8 cellular contexts compared by ENCODE assay signal in the genomic region with DNA sequence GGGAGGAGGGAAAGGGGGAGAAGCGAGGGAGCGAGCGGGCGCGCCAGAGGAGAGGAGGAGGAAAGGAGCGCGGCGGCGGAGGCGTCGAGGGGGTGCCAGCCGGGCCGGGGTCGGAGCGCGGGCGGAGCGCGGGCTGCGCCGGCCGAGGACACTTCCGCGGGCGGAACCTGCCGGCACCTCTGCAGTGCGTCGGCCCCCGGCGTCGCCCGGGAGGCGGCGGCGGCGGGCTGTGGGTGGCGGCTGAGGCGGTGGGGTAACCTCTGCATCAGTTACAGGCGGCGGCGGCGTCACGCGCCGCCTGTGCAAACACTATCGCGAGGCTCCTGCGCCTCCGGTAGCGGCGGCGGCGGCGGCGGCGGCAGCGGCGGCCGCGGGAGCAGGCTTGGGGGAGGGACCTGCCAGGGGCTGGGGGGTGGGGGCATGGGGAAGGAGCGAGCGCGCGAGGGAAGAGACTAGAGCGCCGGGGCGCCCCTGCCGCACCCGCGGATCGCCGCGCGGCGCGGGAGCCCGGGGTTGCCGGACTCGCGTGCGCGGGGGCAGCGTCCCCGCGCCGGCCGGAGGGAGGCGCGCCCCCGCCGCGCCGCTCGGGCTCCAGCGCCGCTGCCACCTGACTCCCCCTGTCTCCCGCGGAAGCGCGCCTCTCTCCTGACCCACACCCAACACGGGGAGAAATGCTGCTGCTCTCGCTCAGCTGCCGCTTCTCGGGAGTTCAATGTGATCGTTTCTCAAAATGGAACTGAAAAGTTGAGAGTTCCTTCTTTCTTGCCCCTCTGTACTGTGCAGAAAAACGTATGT. TPM values are rescaled to one million over a fixed set of nuclear protein-coding genes. Genes with fewer than 3 reads are reported as not detected.
DNase-seq lines count a peak whose midpoint lies in the region; ATAC-seq and TF ChIP-seq lines count a peak whose summit lies in the region.

A gene (minus strand): TSS at position 264 of the 795 bp plus-strand sequence. CDS start 465 bp downstream, outside the sequence.

- peak; percentile 24 for TF ChIP-seq CTCF in IMR-90 (conservative IDR thresholded peaks at IDR 0.05; ENCODE audit: low read depth, low read length)

- H2BK20ac ChIP-seq in IMR-90 (ENCODE audit: low read depth, low read length) = no peak within 1 kb of the TSS

- peak within 1 kb of the TSS; percentile 96 for H3K14ac ChIP-seq in IMR-90 (replicated peaks; ENCODE audit: low read depth, low read length)

- peak within 1 kb of the TSS; percentile 90; the same call in 1 of the 2 replicates for H3K56ac ChIP-seq in IMR-90 (ENCODE audit: extremely low read depth, insufficient read depth, low read length)

- peak within 1 kb of the TSS; percentile 87 for H3K18ac ChIP-seq in IMR-90 (ENCODE audit: low read depth, low read length)

- peak within 1 kb of the TSS; percentile 95 for H3K4ac ChIP-seq in IMR-90 (ENCODE audit: low read depth, low read length)

- H2AK5ac ChIP-seq in IMR-90 (ENCODE audit: low read depth, low read length) = peak within 1 kb of the TSS; percentile 65

- H3K23ac ChIP-seq in IMR-90 (ENCODE audit: low read depth, low read length) = peak within 1 kb of the TSS; percentile 99

- peak within 1 kb of the TSS; percentile 70; the same call in 2 of the 3 replicates for H2BK15ac ChIP-seq in IMR-90 (ENCODE audit: low read depth, low read length)

- dilution Hi-C loops in IMR-90 (cut with HindIII; ENCODE audit: low sequenced_read_pairs, unreplicated experiment) = no loop called here

- peak; percentile 48 for ATAC-seq in GM21526 (IDR thresholded peaks at IDR 0.05; ENCODE audit: low FRiP score, unreplicated experiment)
- ATAC-seq in IMR-90 (ENCODE audit: low read depth) = peak; percentile 71
- ATAC-seq in naive thymus-derived CD4-positive, alpha-beta T cell = peak; percentile 78
- ATAC-seq in stimulated activated naive B cell treated with anti-CD40 and anti-IgM and Interleukin-4, amounts not matched to agents 10 μg/mL and 1 μg/mL and 100 μg/mL, for 72 hours (replicated peaks) = peak; percentile 73 to 81

- peak within 1 kb of the TSS; percentile 80 for H4K91ac ChIP-seq in IMR-90 (ENCODE audit: insufficient read depth, low read depth, low read length)

- no peaks in the 10 kb centered on the region for H3K4me1 ChIP-seq in IMR-90 (ENCODE audit: control insufficient read depth, insufficient read depth, low read length)
- peaks cover 30 to 39% of the 10 kb centered on the region in 2 donors for H3K4me1 ChIP-seq in naive thymus-derived CD4-positive, alpha-beta T cell (ENCODE audit: control insufficient read depth in 2 of 2, insufficient read depth in 2 of 2, low read length in 2 of 2)

- H4K8ac ChIP-seq in IMR-90 (ENCODE audit: low read depth in 2 of 2, low read length in 2 of 2) = peak within 1 kb of the TSS; percentile 87 to 89

- TSS peak; percentile 18 for BruUV-seq in IMR-90 (replicated peaks; lab: Mats Ljungman, UMichigan)

- peaks cover 0 to 5% (median 0%) of the 10 kb centered on the region in 5 donors for H3K36me3 Mint-ChIP-seq in naive thymus-derived CD4-positive, alpha-beta T cell
- H3K36me3 Mint-ChIP-seq in stimulated activated naive B cell treated with anti-CD40 and anti-IgM and Interleukin-4, amounts not matched to agents 10 μg/mL and 1 μg/mL and 100 μg/mL, for 72 hours = peaks cover 7 to 12% of the 10 kb centered on the region in 2 donors

- H3K27me3 Mint-ChIP-seq in naive thymus-derived CD4-positive, alpha-beta T cell = no peaks in the 10 kb centered on the region
- H3K27me3 Mint-ChIP-seq in stimulated activated naive B cell treated with anti-CD40 and anti-IgM and Interleukin-4, amounts not matched to agents 10 μg/mL and 1 μg/mL and 100 μg/mL, for 72 hours = no peaks in the 10 kb centered on the region

- no peaks in the 10 kb centered on the region for H3K9me3 ChIP-seq in IMR-90 (ENCODE audit: control insufficient read depth, insufficient read depth, low read length)
- H3K9me3 ChIP-seq in naive thymus-derived CD4-positive, alpha-beta T cell (ENCODE audit: control insufficient read depth in 2 of 3, low read length in 3 of 3) = no peaks in the 10 kb centered on the region

- H3K4me3 Mint-ChIP-seq in naive thymus-derived CD4-positive, alpha-beta T cell = peak within 1 kb of the TSS; percentile 87 to 98 (median 96)
- peak within 1 kb of the TSS; percentile 86 to 96 for H3K4me3 Mint-ChIP-seq in stimulated activated naive B cell treated with anti-CD40 and anti-IgM and Interleukin-4, amounts not matched to agents 10 μg/mL and 1 μg/mL and 100 μg/mL, for 72 hours

- peak within 1 kb of the TSS; percentile 88 to 98 (median 97) for H3K27ac Mint-ChIP-seq in naive thymus-derived CD4-positive, alpha-beta T cell
- peak within 1 kb of the TSS; percentile 98 for H3K27ac Mint-ChIP-seq in stimulated activated naive B cell treated with anti-CD40 and anti-IgM and Interleukin-4, amounts not matched to agents 10 μg/mL and 1 μg/mL and 100 μg/mL, for 72 hours

- peak within 1 kb of the TSS; percentile 97 for H2AK9ac ChIP-seq in IMR-90 (replicated peaks; ENCODE audit: low read depth, low read length, poor library complexity)

- intact Hi-C loops in IMR-90 (cut with micrococcal nuclease) = loop anchor here (1.0 to 5.0 kb wide), 2 partner anchors 126 to 273 kb away; a partner anchor contains a TSS
- intact Hi-C loops in naive thymus-derived CD4-positive, alpha-beta T cell (cut with micrococcal nuclease) = loop anchor here (1.0 to 5.0 kb wide), 6 partner anchors 87 to 1281 kb away; a partner anchor contains a TSS

- H3K4me2 ChIP-seq in IMR-90 (ENCODE audit: low read depth, low read length) = peak within 1 kb of the TSS; percentile 91

- H3K4me3 ChIP-seq in IMR-90 (ENCODE audit: insufficient read depth, low read depth, low read length) = peak within 1 kb of the TSS; percentile 88
- peak within 1 kb of the TSS; percentile 70 for H3K4me3 ChIP-seq in naive thymus-derived CD4-positive, alpha-beta T cell (ENCODE audit: low read length)

- peak; percentile 36; the same call in 1 of the 2 replicates for TF ChIP-seq RAD21 in IMR-90 (IDR thresholded peaks at IDR 0.05; ENCODE audit: low read length)

- peaks cover 0 to 17% of the 10 kb centered on the region in 2 experiments; a peak in 3 of 4 replicates for H3K79me1 ChIP-seq in IMR-90 (ENCODE audit: low read depth in 1 of 2, low read length in 2 of 2)

- peak within 1 kb of the TSS; percentile 99 for H3K27ac ChIP-seq in IMR-90 (ENCODE audit: insufficient read depth, low read length)
- H3K27ac ChIP-seq in naive thymus-derived CD4-positive, alpha-beta T cell (ENCODE audit: low read depth, low read length) = peak within 1 kb of the TSS; percentile 99

- peak; percentile 65; the same call in 1 of the 2 replicates for TF ChIP-seq POLR2A in IMR-90 (IDR thresholded peaks at IDR 0.05; ENCODE audit: low read depth, low read length)

- H3K27me3 ChIP-seq in IMR-90 (ENCODE audit: control insufficient read depth, insufficient read depth, low read length) = no peaks in the 10 kb centered on the region; the same call in 1 of the 2 replicates
- H3K27me3 ChIP-seq in naive thymus-derived CD4-positive, alpha-beta T cell (ENCODE audit: control insufficient read depth in 2 of 2, insufficient read depth in 2 of 2, low read length in 2 of 2) = no peaks in the 10 kb centered on the region

- peaks cover 47 to 65% (median 53%) of the 10 kb centered on the region in 7 donors for H3K4me1 Mint-ChIP-seq in naive thymus-derived CD4-positive, alpha-beta T cell
- peaks cover 23 to 43% of the 10 kb centered on the region in 2 donors for H3K4me1 Mint-ChIP-seq in stimulated activated naive B cell treated with anti-CD40 and anti-IgM and Interleukin-4, amounts not matched to agents 10 μg/mL and 1 μg/mL and 100 μg/mL, for 72 hours

- H2BK120ac ChIP-seq in IMR-90 (ENCODE audit: low read depth, low read length) = peak within 1 kb of the TSS; percentile 90

- H4K20me1 ChIP-seq in IMR-90 (ENCODE audit: insufficient read depth, low read length) = peaks cover 36% of the 10 kb centered on the region

- peak within 1 kb of the TSS; percentile 97 for H3K9ac ChIP-seq in IMR-90 (ENCODE audit: low read depth, low read length)

- 1% methylated on average over 18 of the region's 106 CpGs; no CpG with 5 or more reads in 1 of the 2 experiments for WGBS in IMR-90 (ENCODE audit: extremely low coverage in 2 of 2, insufficient read length in 1 of 2), 2 experiments

- peak within 1 kb of the TSS; percentile 92 for H4K5ac ChIP-seq in IMR-90 (ENCODE audit: low read depth, low read length)

- H3K36me3 ChIP-seq in IMR-90 (ENCODE audit: control insufficient read depth, insufficient read depth, low read length) = no peaks in the 10 kb centered on the region
- H3K36me3 ChIP-seq in naive thymus-derived CD4-positive, alpha-beta T cell (ENCODE audit: control insufficient read depth in 2 of 3, insufficient read depth in 3 of 3, low read length in 3 of 3) = peaks cover 0 to 8% (median 0%) of the 10 kb centered on the region in 3 experiments

- no peaks in the 10 kb centered on the region for H3K9me1 ChIP-seq in IMR-90 (ENCODE audit: insufficient read depth, low read length)

- DNase-seq in DMS114 treated with DMSO at 0.1 percent for 48 hours (lab: John Stamatoyannopoulos, UW; ENCODE audit: unreplicated experiment) = peak; percentile 37
- peak; percentile 69 for DNase-seq in IMR-90
- DNase-seq in RKO (ENCODE audit: low spot score) = peak; percentile 80
- peak; percentile 72 for DNase-seq in activated T-helper 1 cell treated with Interleukin-2 at 50 U/mL for 16 hours (ENCODE audit: low read depth)
- peak; percentile 72 for DNase-seq in fibroblast of gingiva (ENCODE audit: low read depth)
- DNase-seq in naive thymus-derived CD4-positive, alpha-beta T cell = peak; percentile 63 to 84 (median 81)
- peak; percentile 75 for DNase-seq in stimulated activated naive B cell treated with anti-CD40 and anti-IgM and Interleukin-4, amounts not matched to agents 10 μg/mL and 1 μg/mL and 100 μg/mL, for 72 hours

- CTCF ChIA-PET in IMR-90 (lab: Yijun Ruan, JAX) = interaction anchor here (0.6 to 2.8 kb wide), 4 partner anchors 13 to 256 kb away, joined by 3 to 10 read pairs (median 4); no protein-coding TSS in a partner anchor
- CTCF ChIA-PET in naive thymus-derived CD4-positive, alpha-beta T cell (lab: Charles Lee) = interaction anchor here (0.6 to 5.1 kb wide), 11 partner anchors 41 to 256 kb away, joined by 3 to 50 read pairs (median 4); a partner anchor contains a TSS

- peaks cover 0 to 4% (median 0%) of the 10 kb centered on the region in 11 donors for H3K9me3 Mint-ChIP-seq in naive thymus-derived CD4-positive, alpha-beta T cell
- no peaks in the 10 kb centered on the region for H3K9me3 Mint-ChIP-seq in stimulated activated naive B cell treated with anti-CD40 and anti-IgM and Interleukin-4, amounts not matched to agents 10 μg/mL and 1 μg/mL and 100 μg/mL, for 72 hours

- H2AFZ ChIP-seq in IMR-90 (replicated peaks; ENCODE audit: low read length, poor library complexity) = peak within 1 kb of the TSS; percentile 96

- POLR2A ChIA-PET in IMR-90 (lab: Charles Lee; ENCODE audit: unreplicated experiment) = interaction anchor here (0.6 kb wide), 2 partner anchors 154 to 329 kb away, joined by 3 to 21 read pairs; no protein-coding TSS in a partner anchor
- POLR2A ChIA-PET in naive thymus-derived CD4-positive, alpha-beta T cell (lab: Charles Lee) = interaction anchor here (0.5 to 3.5 kb wide), 12 partner anchors 20 to 273 kb away, joined by 3 to 32 read pairs (median 4); a partner anchor contains a TSS

- H2BK5ac ChIP-seq in IMR-90 (ENCODE audit: low read depth, low read length, poor library complexity, severe bottlenecking) = peak within 1 kb of the TSS; percentile 98

- in situ Hi-C loops in IMR-90 (cut with MboI; ENCODE audit: low sequenced_read_pairs) = loop anchor here (10.0 kb wide), 1 partner anchor 254 kb away; no protein-coding TSS in a partner anchor

RNA-seq across cellular contexts. Expression of the gene that starts here (rescaled TPM):
- total RNA-seq in IMR-90 (2012; rRNA removed) = 12.5 TPM in 2 replicates
- 6.3 and 7.3 TPM in 2 replicates for polyA plus RNA-seq in IMR-90 (2012; rRNA removed)
- polyA plus RNA-seq in IMR-90 (2012; cell fraction: cytosol; rRNA removed) = 2.8 and 4.5 TPM in 2 replicates
- polyA plus RNA-seq in IMR-90 (2012; cell fraction: nucleus; rRNA removed; ENCODE audit: low replicate concordance) = 4.2 and 6.4 TPM in 2 replicates
- 100 to 1,000 TPM in 4 of 5 experiments, 10 to 100 TPM in 1; 96.9 to 191 (median 141) TPM for total RNA-seq in naive thymus-derived CD4-positive, alpha-beta T cell
- polyA plus RNA-seq in naive thymus-derived CD4-positive, alpha-beta T cell = 10 to 100 TPM; 40.0 to 63.8 TPM

Comparison
In these comparisons a context has a peak if more than half of its experiments do, and no peak if none do; other contexts are left out.
1. Peak in every context shown above with its lines: DNase-seq, ATAC-seq, H3K4me3 ChIP-seq and H3K27ac ChIP-seq.